Comparison of ENCODE assay signal across 12 cellular contexts in genomic region chr17:81578561-81579225, GRCh38. TPM values are rescaled to one million over a fixed set of nuclear protein-coding genes. Genes with fewer than 3 reads are reported as not detected.
A peak's percentile ranks its signal among the peaks of the same experiment; 100 is the strongest.
DNase-seq lines count a peak whose midpoint lies in the region; ATAC-seq and TF ChIP-seq lines count a peak whose summit lies in the region.
"Had no signal": no experiment of that assay in that cellular context is flagged by ENCODE, and none has a peak within 500 bp of the region (broad histone marks: within the 10 kb centered on the region; RNA-seq: fewer than 3 reads in every experiment).

No MANE protein-coding gene starts in this region.

- TF ChIP-seq POLR2A in HCT116 (IDR thresholded peaks at IDR 0.05; ENCODE audit: borderline replicate concordance, extremely low read depth, insufficient read depth, insufficient read length), result no peak

- 85% methylated on average over 5 of the region's 6 CpGs for WGBS in mammary epithelial cell (ENCODE audit: low coverage, missing lambda C conversion rate)

- H3K79me2 ChIP-seq in HCT116 (ENCODE audit: insufficient read depth, low read length) (peaks cover 74% of the 10 kb centered on the region; the same call in 1 of the 2 replicates), mammary epithelial cell (ENCODE audit: insufficient read depth, low read length) (peaks cover 49% of the 10 kb centered on the region)

- BruUV-seq in HCT116 (replicated peaks; lab: Mats Ljungman, UMichigan) (no TSS peak), mammary epithelial cell (replicated peaks; lab: Mats Ljungman, UMichigan) (no TSS peak)

- no peak for TF ChIP-seq CTCF in HCT116 (IDR thresholded peaks at IDR 0.05 in 2 of 3, conservative IDR thresholded peaks at IDR 0.05 in 1 of 3; ENCODE audit: borderline replicate concordance in 1 of 3, insufficient read depth in 1 of 3, low read depth in 2 of 3, low read length in 2 of 3)
- TF ChIP-seq CTCF in mammary epithelial cell (conservative IDR thresholded peaks at IDR 0.05 in 1 of 2, IDR thresholded peaks at IDR 0.05 in 1 of 2; ENCODE audit: extremely low read depth in 1 of 2, insufficient read depth in 1 of 2, low read depth in 1 of 2, low read length in 2 of 2), result no peak
- TF ChIP-seq CTCF in neutrophil (IDR thresholded peaks at IDR 0.05), result no peak
- no peak for TF ChIP-seq CTCF in GM10248 (IDR thresholded peaks at IDR 0.05; ENCODE audit: control extremely low read depth, extremely low read depth, low read depth, missing control alignments)

- RAD21 ChIA-PET in HCT116 (lab: Charles Lee; ENCODE audit: low non-redundant PET in 1 of 2, low total read pairs in 2 of 2, uncharacterized antibody in 2 of 2, unreplicated experiment in 2 of 2), result no interaction called here

- dilution Hi-C loops in mammary epithelial cell (cut with HindIII; ENCODE audit: low sequenced_read_pairs), result no loop called here

- H2AFZ ChIP-seq in HCT116 (ENCODE audit: low read depth, low read length, poor library complexity, severe bottlenecking) (no peak overlapping the region), mammary epithelial cell (ENCODE audit: low read depth, low read length) (no peak overlapping the region)

- intact Hi-C loops in HCT116 (cut with micrococcal nuclease) (no loop called here), mammary epithelial cell (cut with micrococcal nuclease) (no loop called here)

- DNase-seq in activated T-cell treated with anti-CD3 and anti-CD28 coated beads for 24 hours (ENCODE audit: low read depth) (peak; percentile 11), HCT116 (ENCODE audit: low read depth, low spot score) (no peak), mammary epithelial cell (peak; percentile 62), GM10248 (ENCODE audit: extremely low spot score) (no peak), NCI-H526 treated with DMSO at 0.1 percent for 48 hours (lab: John Stamatoyannopoulos, UW) (no peak)
- no peak for DNase-seq in activated T-cell treated with anti-CD3 and anti-CD28 coated beads, Interleukin-2, amount 50 U/mL, for 1 hour
- DNase-seq: amygdala, NCI-H146, NCI-H446 treated with DMSO at 0.1 percent for 48 hours, upper lobe of left lung had no signal

- H3K9ac ChIP-seq in HCT116 (ENCODE audit: low read length) (no peak overlapping the region), mammary epithelial cell (ENCODE audit: insufficient read depth, low read length) (no peak overlapping the region)

- H3K4me1 ChIP-seq in HCT116 (ENCODE audit: control insufficient read depth in 1 of 2, insufficient read depth in 2 of 2, low read length in 2 of 2), result peaks cover 24 to 42% of the 10 kb centered on the region in 2 experiments
- peaks cover 33% of the 10 kb centered on the region for H3K4me1 ChIP-seq in mammary epithelial cell (ENCODE audit: insufficient read depth, low read length)
- H3K4me1 ChIP-seq in neutrophil (ENCODE audit: control insufficient read depth in 1 of 2, insufficient read depth in 1 of 2, low read depth in 1 of 2, low read length in 1 of 2), result peaks cover 18 to 21% of the 10 kb centered on the region in 2 experiments

- H4K20me1 ChIP-seq in HCT116 (ENCODE audit: insufficient read depth) (peaks cover 8% of the 10 kb centered on the region), mammary epithelial cell (ENCODE audit: insufficient read depth, low read length) (no peaks in the 10 kb centered on the region)

- H3K36me3 ChIP-seq in HCT116 (ENCODE audit: control insufficient read depth in 1 of 2, insufficient read depth in 2 of 2, low read length in 2 of 2), result peaks cover 37 to 60% of the 10 kb centered on the region in 2 experiments; a peak in 3 of 4 replicates
- H3K36me3 ChIP-seq in mammary epithelial cell (ENCODE audit: insufficient read depth, low read length), result peaks cover 12% of the 10 kb centered on the region
- H3K36me3 ChIP-seq in neutrophil, result peaks cover 72% of the 10 kb centered on the region

- H3K27me3 ChIP-seq in HCT116 (ENCODE audit: insufficient read depth, low read length), result no peaks in the 10 kb centered on the region
- H3K27me3 ChIP-seq in mammary epithelial cell (ENCODE audit: insufficient read depth, low read length), result no peaks in the 10 kb centered on the region
- no peaks in the 10 kb centered on the region for H3K27me3 ChIP-seq in neutrophil
- H3K27me3 ChIP-seq: upper lobe of left lung had no signal

- in situ Hi-C loops in mammary epithelial cell (cut with MboI; ENCODE audit: low sequenced_read_pairs in 2 of 2), result no loop called here

- H3K4me2 ChIP-seq in HCT116 (ENCODE audit: low read length), result peak overlapping the region; percentile 45; the same call in 1 of the 2 replicates
- peak overlapping the region; percentile 39 for H3K4me2 ChIP-seq in mammary epithelial cell (ENCODE audit: insufficient read depth, low read depth, low read length)

- H3K27ac ChIP-seq in HCT116 (ENCODE audit: low read depth, low read length) (no peak overlapping the region), mammary epithelial cell (ENCODE audit: insufficient read depth, low read depth, low read length) (no peak overlapping the region), neutrophil (peak overlapping the region; percentile 78)

- H3K9me2 ChIP-seq in HCT116 (ENCODE audit: insufficient read depth), result no peaks in the 10 kb centered on the region

- no peaks in the 10 kb centered on the region for H3K9me3 ChIP-seq in HCT116 (ENCODE audit: control insufficient read depth in 1 of 2, insufficient read depth in 1 of 2, low read depth in 1 of 2, low read length in 2 of 2)
- H3K9me3 ChIP-seq in mammary epithelial cell (replicated peaks; ENCODE audit: insufficient read depth, low read length), result no peaks in the 10 kb centered on the region
- no peaks in the 10 kb centered on the region for H3K9me3 ChIP-seq in neutrophil
- H3K9me3 ChIP-seq: upper lobe of left lung had no signal

- POLR2A ChIA-PET in HCT116 (lab: Charles Lee), result no interaction called here
- POLR2A ChIA-PET in GM10248 (lab: Yijun Ruan, JAX), result no interaction called here

- ATAC-seq in HCT116, result no peak
- no peak for ATAC-seq in GM21447 (IDR thresholded peaks at IDR 0.05; ENCODE audit: unreplicated experiment)

- TF ChIP-seq RAD21 in HCT116 (IDR thresholded peaks at IDR 0.05; ENCODE audit: low read depth), result no peak

- CTCF ChIA-PET in HCT116 (lab: Charles Lee), result no interaction called here
- CTCF ChIA-PET in mammary epithelial cell (lab: Charles Lee; ENCODE audit: low non-redundant PET), result interaction anchor here (0.7 kb wide), 1 partner anchor 11 kb away, joined by 3 read pairs; no protein-coding TSS in a partner anchor
- CTCF ChIA-PET in GM10248 (lab: Yijun Ruan, JAX), result interaction anchor here (1.1 to 2.4 kb wide), 4 partner anchors 12 to 24 kb away, joined by 4 to 11 read pairs (median 4); no protein-coding TSS in a partner anchor

- H3K4me3 ChIP-seq in HCT116 (replicated peaks in 1 of 2; ENCODE audit: low read depth in 1 of 2, low read length in 2 of 2) (no peak overlapping the region), mammary epithelial cell (replicated peaks in 1 of 3; ENCODE audit: insufficient read depth in 1 of 3, low read depth in 2 of 3, low read length in 3 of 3) (no peak overlapping the region), neutrophil (ENCODE audit: low read depth in 1 of 2, low read length in 1 of 2) (no peak overlapping the region)
- H3K4me3 ChIP-seq: upper lobe of left lung had no signal

TF ChIP-seq in HCT116, 20 proteins besides CTCF, POLR2A, EP300 and RAD21 (continues in another document):
- TF ChIP-seq REST (IDR thresholded peaks at IDR 0.05; ENCODE audit: low read depth) (no peak), POLR2AphosphoS5 (IDR thresholded peaks at IDR 0.05; ENCODE audit: low read depth, low read length) (no peak), JUND (IDR thresholded peaks at IDR 0.05) (no peak), SIN3A (IDR thresholded peaks at IDR 0.05; ENCODE audit: low read depth) (no peak), EZH2phosphoT487 (IDR thresholded peaks at IDR 0.05; ENCODE audit: borderline replicate concordance) (no peak)

RNA-seq across cellular contexts. Expression of gene FAAP100, which starts 26.5 kb away (rescaled TPM):
- total RNA-seq in HCT116 (2021; ENCODE audit: unreplicated experiment) (53.4 TPM), mammary epithelial cell (10 to 100 TPM; 23.5 to 26.6 TPM)
- 21.7 and 21.8 TPM in 2 replicates for polyA plus RNA-seq in HCT116 (2012)
- polyA plus RNA-seq in mammary epithelial cell, result 14.6 TPM
- 37.0 TPM for polyA minus RNA-seq in mammary epithelial cell

RNA-seq across cellular contexts. Expression of gene FSCN2, which starts 50.5 kb away (rescaled TPM):
- total RNA-seq in HCT116 (2021; ENCODE audit: unreplicated experiment) (10.1 TPM), mammary epithelial cell (under 1 TPM; 0.47 to 0.83 TPM)
- 5.9 and 6.4 TPM in 2 replicates for polyA plus RNA-seq in HCT116 (2012)
- polyA plus RNA-seq in mammary epithelial cell, result 0.03 TPM
- polyA minus RNA-seq in mammary epithelial cell, result not detected

RNA-seq across cellular contexts. Expression of gene NPLOC4, which starts 58.2 kb away (rescaled TPM):
- total RNA-seq in HCT116 (2021; ENCODE audit: unreplicated experiment), result 137 TPM
- 71.3 and 75.9 TPM in 2 replicates for polyA plus RNA-seq in HCT116 (2012)
- total RNA-seq in mammary epithelial cell, result 100 to 1,000 TPM in 1 of 2 donors, 10 to 100 TPM in 1; 84.2 to 103 TPM
- 70.6 TPM for polyA plus RNA-seq in mammary epithelial cell
- polyA minus RNA-seq in mammary epithelial cell, result 272 TPM

RNA-seq across cellular contexts. Expression of gene TSPAN10, which starts 58.3 kb away (rescaled TPM):
- total RNA-seq in HCT116 (2021; ENCODE audit: unreplicated experiment) (2.3 TPM), mammary epithelial cell (1 to 10 TPM; 1.7 to 1.8 TPM)
- 0.80 and 1.1 TPM in 2 replicates for polyA plus RNA-seq in HCT116 (2012)
- 1.1 TPM for polyA plus RNA-seq in mammary epithelial cell
- polyA minus RNA-seq in mammary epithelial cell, result not detected

Comparison
In these comparisons a context has a peak if more than half of its experiments do, and no peak if none do; other contexts are left out.
1. DNase-seq: peak in activated T-cell treated with anti-CD3 and anti-CD28 coated beads for 24 hours (single experiment) and mammary epithelial cell (single experiment); none in activated T-cell treated with anti-CD3 and anti-CD28 coated beads, Interleukin-2, amount 50 U/mL, for 1 hour (single experiment), HCT116 (single experiment), GM10248 (single experiment) and NCI-H526 treated with DMSO at 0.1 percent for 48 hours (single experiment).